ENCODE assay signal across 8 cellular contexts in the genomic region with DNA sequence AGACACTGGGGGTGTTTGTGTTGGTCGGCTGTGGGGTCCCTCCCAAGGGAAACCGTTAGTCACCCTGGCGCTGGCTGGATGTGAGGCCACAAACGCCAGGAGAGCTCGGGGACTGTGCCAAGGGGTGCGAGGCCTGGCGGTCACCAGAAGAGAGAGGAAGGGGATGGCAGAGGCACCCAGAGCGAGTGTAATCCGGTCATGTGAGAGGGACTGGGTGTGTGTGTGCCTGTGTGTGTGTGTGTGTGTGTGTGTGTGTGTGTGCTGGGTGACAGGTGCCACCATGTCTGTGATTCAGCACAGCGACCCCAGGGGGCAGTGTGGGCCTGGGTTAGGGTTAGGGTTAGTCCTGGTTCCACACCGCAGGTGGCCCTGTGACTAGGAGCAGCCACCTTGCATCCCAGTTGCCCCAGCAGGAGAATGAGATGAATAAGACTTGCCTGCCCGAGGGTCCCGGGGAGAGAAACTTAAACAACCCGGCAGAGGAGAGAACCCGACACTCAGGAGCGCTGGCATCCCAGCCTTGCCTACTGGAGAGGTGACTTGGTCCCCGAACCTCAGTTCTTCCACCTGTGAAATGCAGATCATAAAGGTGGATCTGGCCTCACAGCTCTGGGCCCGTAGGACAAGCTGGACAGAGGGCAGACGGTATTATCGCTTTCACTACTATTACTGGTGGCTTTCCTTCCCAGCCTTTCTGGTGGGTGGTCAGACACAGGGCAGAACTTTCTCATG. TPM values are rescaled to one million over a fixed set of nuclear protein-coding genes. Genes with fewer than 3 reads are reported as not detected.
DNase-seq lines count a peak whose midpoint lies in the region; ATAC-seq, FAIRE-seq and TF ChIP-seq lines count a peak whose summit lies in the region.

No MANE protein-coding gene starts in this region.

- in situ Hi-C loops in T47D (cut with HindIII; ENCODE audit: low pct_unique_long_range_greater_than_20kb, low sequenced_read_pairs) (no loop called here), HepG2 (cut with HindIII; ENCODE audit: extremely low pct_ligation_motif_present, low pct_unique_long_range_greater_than_20kb) (loop anchor here (25.0 kb wide), 1 partner anchor 204 kb away; the partner anchor contains the start of gene SARDH)

- no peaks in the 10 kb centered on the region for H3K36me3 ChIP-seq in HepG2 (replicated peaks in 1 of 2; ENCODE audit: control insufficient read depth in 1 of 2, insufficient read depth in 2 of 2, low read length in 2 of 2)

- peak; percentile 31 for ATAC-seq in WTC11
- ATAC-seq in HepG2, result peak; percentile 69

- H3K27ac Mint-ChIP-seq in WTC11, result no peak overlapping the region

- peaks cover 17 to 42% of the 10 kb centered on the region in 2 experiments; a peak in 4 of 5 replicates for H3K27me3 ChIP-seq in HepG2 (ENCODE audit: control insufficient read depth in 1 of 2, insufficient read depth in 2 of 2, low read length in 2 of 2)

- TF ChIP-seq EP300 in HepG2 (IDR thresholded peaks at IDR 0.05; ENCODE audit: low read depth in 2 of 2, low read length in 2 of 2) (no peak), HepG2 (CRISPR knock-in tag; IDR thresholded peaks at IDR 0.05; ENCODE audit: borderline replicate concordance) (no peak)

- TF ChIP-seq CTCF in GM12875 (IDR thresholded peaks at IDR 0.05; ENCODE audit: borderline replicate concordance, insufficient read depth, low read depth, low read length) (peak; percentile 77), WTC11 (IDR thresholded peaks at IDR 0.05) (peak; percentile 57), HepG2 (CRISPR knock-in tag; IDR thresholded peaks at IDR 0.05) (peak; percentile 95)

- H4K20me1 ChIP-seq in HepG2 (ENCODE audit: insufficient read depth, low read length), result 0 out of 2 replicates have a peak, but pooled peaks cover 2% of the 10 kb centered on the region

- CTCF ChIA-PET in WTC11 (lab: Charles Lee), result interaction anchor here (0.7 to 2.6 kb wide), 11 partner anchors 12 to 210 kb away, joined by 3 to 11 read pairs (median 3); no protein-coding TSS in a partner anchor
- CTCF ChIA-PET in HepG2 (lab: Yijun Ruan, JAX; ENCODE audit: low intra/inter-chr PET ratio, low total read pairs), result interaction anchor here (1.5 to 2.9 kb wide), 3 partner anchors 182 to 236 kb away, joined by 6 to 19 read pairs (median 6); no protein-coding TSS in a partner anchor

- BruUV-seq in HepG2 (replicated peaks; lab: Mats Ljungman, UMichigan), result no TSS peak

- H3K9me3 Mint-ChIP-seq in WTC11, result no peaks in the 10 kb centered on the region

- peak overlapping the region; percentile 20 for H3K4me3 Mint-ChIP-seq in WTC11

- no peaks in the 10 kb centered on the region for H3K9me3 ChIP-seq in HepG2 (ENCODE audit: low read length)

- H3K79me2 ChIP-seq in HepG2 (ENCODE audit: insufficient read depth, low read length), result no peaks in the 10 kb centered on the region

- no peak overlapping the region for H3K27ac ChIP-seq in HepG2 (ENCODE audit: extremely low read length, insufficient read depth, low read length)

- WGBS in HepG2 (ENCODE audit: low lambda C conversion rate), result 28% methylated on average over 14 of the region's 20 CpGs

- POLR2A ChIA-PET in WTC11 (lab: Charles Lee), result no interaction called here
- POLR2A ChIA-PET in HepG2 (lab: Yijun Ruan, JAX), result interaction anchor here (1.0 to 2.1 kb wide), 5 partner anchors 10 to 205 kb away, joined by 3 to 19 read pairs (median 4); partner anchors contain the start of genes CACFD1 and SARDH

- peak overlapping the region; percentile 98 for H3K4me2 ChIP-seq in HepG2 (ENCODE audit: low read depth, low read length)

- peaks cover 38% of the 10 kb centered on the region for H3K4me1 ChIP-seq in HepG2 (ENCODE audit: insufficient read depth, low read length)

- no peaks in the 10 kb centered on the region for H3K36me3 Mint-ChIP-seq in WTC11

- peaks cover 25% of the 10 kb centered on the region for H3K27me3 Mint-ChIP-seq in WTC11 (ENCODE audit: low read depth)

- no peak for TF ChIP-seq POLR2A in HepG2 (IDR thresholded peaks at IDR 0.05; ENCODE audit: insufficient read depth in 1 of 2, low read depth in 2 of 2, low read length in 2 of 2)

- FAIRE-seq in HepG2 (lab: Jason Lieb, UNC), result peak; percentile 82

- DNase-seq in NCI-H1930 (lab: John Stamatoyannopoulos, UW), result peak; percentile 32 to 55
- peak; percentile 89 for DNase-seq in WTC11 (ENCODE audit: low spot score)
- peak; percentile 71 to 88 for DNase-seq in T47D (ENCODE audit: low read depth in 1 of 2, low spot score in 1 of 2)
- peak; percentile 75 for DNase-seq in HepG2 (ENCODE audit: low spot score)
- peak; percentile 32 for DNase-seq in stimulated activated CD8-positive, alpha-beta memory T cell treated with anti-CD3 and anti-CD28 coated beads, Interleukin-15, amount 100 ng/mL, for 1 hour (ENCODE audit: low read depth)
- no peak for DNase-seq in cerebellar nuclear complex (lab: John Stamatoyannopoulos, UW)
- no peak for DNase-seq in GM19240 (ENCODE audit: insufficient read length, low spot score)

- intact Hi-C loops in HepG2 (cut with micrococcal nuclease; ENCODE audit: unreplicated experiment), result no loop called here

- peaks cover 23% of the 10 kb centered on the region for H3K4me1 Mint-ChIP-seq in WTC11

- H3K9ac ChIP-seq in HepG2 (ENCODE audit: insufficient read depth, low read depth, low read length), result no peak overlapping the region

- TF ChIP-seq RAD21 in HepG2 (CRISPR knock-in tag; IDR thresholded peaks at IDR 0.05), result peak; percentile 78

- H3K4me3 ChIP-seq in GM12875 (ENCODE audit: low read depth, low read length) (no peak overlapping the region), HepG2 (replicated peaks in 1 of 3; ENCODE audit: insufficient read depth in 1 of 3, low read depth in 2 of 3, low read length in 3 of 3) (peak overlapping the region in 1 of 3 experiments; percentile 72; a peak in 2 of 6 replicates)

- no peak overlapping the region for H2AFZ ChIP-seq in HepG2 (ENCODE audit: low read length)

RNA-seq across cellular contexts. Expression of gene ADAMTSL2, which starts 1.4 kb away (rescaled TPM):
- total RNA-seq in WTC11 (2021) (0.64 to 0.87 TPM (median 0.64 TPM) in 3 replicates), HepG2 (2016; rRNA removed; fragmentation: Illumina TruSeq; extraction: Trizol) (1.0 and 3.8 TPM in 2 replicates)
- 0.35 and 0.61 TPM in 2 replicates for total RNA-seq in HepG2 (2016; cell fraction: cytosol; rRNA removed; fragmentation: Illumina TruSeq; extraction: Trizol; ENCODE audit: low read depth)
- total RNA-seq in HepG2 (2016; cell fraction: insoluble cytoplasmic fraction; rRNA removed; fragmentation: Illumina TruSeq; extraction: Trizol), result 0.86 and 3.7 TPM in 2 replicates
- total RNA-seq in HepG2 (2016; cell fraction: membrane; rRNA removed; fragmentation: Illumina TruSeq; extraction: Trizol), result 0.99 and 1.1 TPM in 2 replicates
- 3.9 and 4.8 TPM in 2 replicates for total RNA-seq in HepG2 (2016; cell fraction: nucleus; rRNA removed; fragmentation: Illumina TruSeq; extraction: Trizol)
- 1.8 and 1.9 TPM in 2 replicates for polyA plus RNA-seq in HepG2 (2011; rRNA removed)
- 1.2 and 1.7 TPM in 2 replicates for polyA plus RNA-seq in HepG2 (2011; cell fraction: cytosol; rRNA removed)
- 4.8 and 6.6 TPM in 2 replicates for polyA plus RNA-seq in HepG2 (2011; cell fraction: nucleus; rRNA removed)
- 0.43 and 1.1 TPM in 2 replicates for polyA plus RNA-seq in HepG2 (2012)
- 0.33 and 0.43 TPM in 2 replicates for polyA plus RNA-seq in HepG2 (2016; cell fraction: cytosol; fragmentation: Illumina TruSeq; extraction: Trizol; ENCODE audit: low read depth)
- 0.77 and 1.1 TPM in 2 replicates for polyA plus RNA-seq in HepG2 (2016; cell fraction: insoluble cytoplasmic fraction; fragmentation: Illumina TruSeq; extraction: Trizol; ENCODE audit: low read depth)
- 0.61 and 0.78 TPM in 2 replicates for polyA plus RNA-seq in HepG2 (2016; cell fraction: membrane; fragmentation: Illumina TruSeq; extraction: Trizol; ENCODE audit: low read depth)
- 6.6 and 7.1 TPM in 2 replicates for polyA plus RNA-seq in HepG2 (2016; cell fraction: nucleus; fragmentation: Illumina TruSeq; extraction: Trizol; ENCODE audit: insufficient read depth, low read depth)
- polyA minus RNA-seq in HepG2 (2011; rRNA and poly(A)+ RNA removed; ENCODE audit: low replicate concordance), result 4.1 TPM in 1 of 2 replicates, not detected in the other
- polyA minus RNA-seq in HepG2 (2011; cell fraction: cytosol; rRNA and poly(A)+ RNA removed), result 0.70 and 1.3 TPM in 2 replicates
- 0.87 and 1.2 TPM in 2 replicates for polyA minus RNA-seq in HepG2 (2011; cell fraction: nucleus; rRNA and poly(A)+ RNA removed)

RNA-seq across cellular contexts. Expression of gene MYMK, which starts 8.3 kb away (rescaled TPM):
- total RNA-seq in WTC11 (2021) (0.34 TPM in 1 of 3 replicates, not detected in the others), HepG2 (2016; rRNA removed; fragmentation: Illumina TruSeq; extraction: Trizol) (not detected in 2 replicates)
- not detected in 2 replicates for total RNA-seq in HepG2 (2016; cell fraction: cytosol; rRNA removed; fragmentation: Illumina TruSeq; extraction: Trizol; ENCODE audit: low read depth)
- not detected in 2 replicates for total RNA-seq in HepG2 (2016; cell fraction: insoluble cytoplasmic fraction; rRNA removed; fragmentation: Illumina TruSeq; extraction: Trizol)
- not detected in 2 replicates for total RNA-seq in HepG2 (2016; cell fraction: membrane; rRNA removed; fragmentation: Illumina TruSeq; extraction: Trizol)
- total RNA-seq in HepG2 (2016; cell fraction: nucleus; rRNA removed; fragmentation: Illumina TruSeq; extraction: Trizol), result not detected in 2 replicates
- not detected in 2 replicates for polyA plus RNA-seq in HepG2 (2011; rRNA removed)
- polyA plus RNA-seq in HepG2 (2011; cell fraction: cytosol; rRNA removed), result not detected in 2 replicates
- not detected in 2 replicates for polyA plus RNA-seq in HepG2 (2011; cell fraction: nucleus; rRNA removed)
- polyA plus RNA-seq in HepG2 (2012), result not detected in 2 replicates
- polyA plus RNA-seq in HepG2 (2016; cell fraction: cytosol; fragmentation: Illumina TruSeq; extraction: Trizol; ENCODE audit: low read depth), result not detected in 2 replicates
- not detected in 2 replicates for polyA plus RNA-seq in HepG2 (2016; cell fraction: insoluble cytoplasmic fraction; fragmentation: Illumina TruSeq; extraction: Trizol; ENCODE audit: low read depth)
- not detected in 2 replicates for polyA plus RNA-seq in HepG2 (2016; cell fraction: membrane; fragmentation: Illumina TruSeq; extraction: Trizol; ENCODE audit: low read depth)
- polyA plus RNA-seq in HepG2 (2016; cell fraction: nucleus; fragmentation: Illumina TruSeq; extraction: Trizol; ENCODE audit: insufficient read depth, low read depth), result not detected in 2 replicates
- polyA minus RNA-seq in HepG2 (2011; rRNA and poly(A)+ RNA removed; ENCODE audit: low replicate concordance), result not detected in 2 replicates
- not detected in 2 replicates for polyA minus RNA-seq in HepG2 (2011; cell fraction: cytosol; rRNA and poly(A)+ RNA removed)
- not detected in 2 replicates for polyA minus RNA-seq in HepG2 (2011; cell fraction: nucleus; rRNA and poly(A)+ RNA removed)

RNA-seq across cellular contexts. Expression of gene SLC2A6, which starts 54.2 kb away (rescaled TPM):
- total RNA-seq in WTC11 (2021) (13.4 to 16.6 TPM (median 14.2 TPM) in 3 replicates), HepG2 (2016; rRNA removed; fragmentation: Illumina TruSeq; extraction: Trizol) (6.3 and 15.0 TPM in 2 replicates)
- 1.8 and 2.0 TPM in 2 replicates for total RNA-seq in HepG2 (2016; cell fraction: cytosol; rRNA removed; fragmentation: Illumina TruSeq; extraction: Trizol; ENCODE audit: low read depth)
- total RNA-seq in HepG2 (2016; cell fraction: insoluble cytoplasmic fraction; rRNA removed; fragmentation: Illumina TruSeq; extraction: Trizol), result 5.3 and 14.9 TPM in 2 replicates
- total RNA-seq in HepG2 (2016; cell fraction: membrane; rRNA removed; fragmentation: Illumina TruSeq; extraction: Trizol), result 4.5 and 4.6 TPM in 2 replicates
- total RNA-seq in HepG2 (2016; cell fraction: nucleus; rRNA removed; fragmentation: Illumina TruSeq; extraction: Trizol), result 16.5 and 16.8 TPM in 2 replicates
- 4.1 and 9.1 TPM in 2 replicates for polyA plus RNA-seq in HepG2 (2011; rRNA removed)
- 5.0 and 5.7 TPM in 2 replicates for polyA plus RNA-seq in HepG2 (2011; cell fraction: cytosol; rRNA removed)
- 7.2 and 12.6 TPM in 2 replicates for polyA plus RNA-seq in HepG2 (2011; cell fraction: nucleus; rRNA removed)
- polyA plus RNA-seq in HepG2 (2012), result 2.1 and 4.5 TPM in 2 replicates
- polyA plus RNA-seq in HepG2 (2016; cell fraction: cytosol; fragmentation: Illumina TruSeq; extraction: Trizol; ENCODE audit: low read depth), result 1.7 and 2.0 TPM in 2 replicates
- 4.0 and 5.0 TPM in 2 replicates for polyA plus RNA-seq in HepG2 (2016; cell fraction: insoluble cytoplasmic fraction; fragmentation: Illumina TruSeq; extraction: Trizol; ENCODE audit: low read depth)
- 2.7 and 3.1 TPM in 2 replicates for polyA plus RNA-seq in HepG2 (2016; cell fraction: membrane; fragmentation: Illumina TruSeq; extraction: Trizol; ENCODE audit: low read depth)
- 22.0 and 22.4 TPM in 2 replicates for polyA plus RNA-seq in HepG2 (2016; cell fraction: nucleus; fragmentation: Illumina TruSeq; extraction: Trizol; ENCODE audit: insufficient read depth, low read depth)
- 16.3 and 18.5 TPM in 2 replicates for polyA minus RNA-seq in HepG2 (2011; rRNA and poly(A)+ RNA removed; ENCODE audit: low replicate concordance)
- polyA minus RNA-seq in HepG2 (2011; cell fraction: cytosol; rRNA and poly(A)+ RNA removed), result 6.5 and 7.4 TPM in 2 replicates
- polyA minus RNA-seq in HepG2 (2011; cell fraction: nucleus; rRNA and poly(A)+ RNA removed), result 9.1 and 12.8 TPM in 2 replicates

Comparison
In these comparisons a context has a peak if more than half of its experiments do, and no peak if none do; other contexts are left out.
1. DNase-seq: peak in NCI-H1930 (2 of 2), WTC11 (single experiment), T47D (2 of 2), HepG2 (single experiment) and stimulated activated CD8-positive, alpha-beta memory T cell treated with anti-CD3 and anti-CD28 coated beads, Interleukin-15, amount 100 ng/mL, for 1 hour (single experiment); none in cerebellar nuclear complex (0 of 2) and GM19240 (single experiment).
2. Peak in every context shown above with its lines, with median percentiles within 50 percentile points of each other: CTCF ChIP-seq.